ENCODE assay signal across 7 cellular contexts in the genomic region with DNA sequence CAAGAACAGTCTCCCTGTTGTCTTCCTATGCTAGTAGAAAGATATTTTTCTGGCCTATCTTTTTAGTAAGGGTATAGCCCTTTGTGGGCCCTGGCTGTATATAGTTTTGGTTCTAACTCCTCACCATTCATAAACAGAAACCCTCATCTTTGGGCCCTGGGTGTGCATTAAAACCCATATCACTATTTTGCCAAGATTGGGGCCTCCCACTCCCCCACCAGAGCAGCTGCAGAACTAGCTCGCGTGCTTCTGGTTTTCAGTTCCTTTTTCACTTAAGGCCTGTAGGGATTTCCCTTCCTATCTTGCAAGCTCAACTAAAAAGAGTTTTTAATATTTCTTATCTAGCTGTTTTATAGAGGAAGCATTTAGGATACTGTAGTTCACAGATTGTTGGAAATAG.
DNase-seq lines count a peak whose midpoint lies in the region; ATAC-seq lines count a peak whose summit lies in the region.

No MANE protein-coding gene starts in this region.

- H3K4me3 ChIP-seq in naive thymus-derived CD4-positive, alpha-beta T cell (ENCODE audit: low read length): no peak overlapping the region

- peaks cover 0 to 4% (median 0%) of the 10 kb centered on the region in 3 experiments for H3K36me3 ChIP-seq in naive thymus-derived CD4-positive, alpha-beta T cell (ENCODE audit: control insufficient read depth in 2 of 3, insufficient read depth in 3 of 3, low read length in 3 of 3)

- peaks cover 7 to 33% (median 16%) of the 10 kb centered on the region in 5 donors for H3K36me3 Mint-ChIP-seq in naive thymus-derived CD4-positive, alpha-beta T cell
- H3K36me3 Mint-ChIP-seq in activated CD8-positive, alpha-beta memory T cell treated with anti-CD3 and anti-CD28 coated beads, Interleukin-2, amount 10 ng/mL, durations not matched to agents 7 days and 5 days: peaks cover 18% of the 10 kb centered on the region

- H3K9me3 Mint-ChIP-seq in naive thymus-derived CD4-positive, alpha-beta T cell: no peaks in the 10 kb centered on the region
- no peaks in the 10 kb centered on the region for H3K9me3 Mint-ChIP-seq in activated CD8-positive, alpha-beta memory T cell treated with anti-CD3 and anti-CD28 coated beads, Interleukin-2, amount 10 ng/mL, durations not matched to agents 7 days and 5 days (ENCODE audit: low read depth)

- peak; percentile 95 for DNase-seq in MV-4-11 (lab: John Stamatoyannopoulos, UW)
- DNase-seq in naive thymus-derived CD4-positive, alpha-beta T cell: no peak
- no peak for DNase-seq in NCI-H2227 treated with DMSO at 0.1 percent for 48 hours (lab: John Stamatoyannopoulos, UW)
- DNase-seq in NCI-H146 treated with DMSO at 0.1 percent for 48 hours (lab: John Stamatoyannopoulos, UW; ENCODE audit: unreplicated experiment): no peak
- no peak for DNase-seq in activated CD8-positive, alpha-beta memory T cell treated with anti-CD3 and anti-CD28 coated beads, Interleukin-2, amount 10 ng/mL, durations not matched to agents 7 days and 5 days

- H3K27ac Mint-ChIP-seq in naive thymus-derived CD4-positive, alpha-beta T cell: no peak overlapping the region
- no peak overlapping the region for H3K27ac Mint-ChIP-seq in activated CD8-positive, alpha-beta memory T cell treated with anti-CD3 and anti-CD28 coated beads, Interleukin-2, amount 10 ng/mL, durations not matched to agents 7 days and 5 days

- CTCF ChIA-PET in naive thymus-derived CD4-positive, alpha-beta T cell (lab: Charles Lee): interaction anchor here (1.1 kb wide), 1 partner anchor 257 kb away, joined by 3 read pairs; no protein-coding TSS in a partner anchor
- CTCF ChIA-PET in activated CD8-positive, alpha-beta memory T cell treated with anti-CD3 and anti-CD28 coated beads, Interleukin-2, amount 10 ng/mL, durations not matched to agents 7 days and 5 days (lab: Charles Lee): interaction anchor here (1.5 kb wide), 2 partner anchors 9 to 256 kb away, joined by 3 to 4 read pairs; no protein-coding TSS in a partner anchor

- peaks cover 0 to 2% of the 10 kb centered on the region in 2 donors for H3K4me1 ChIP-seq in naive thymus-derived CD4-positive, alpha-beta T cell (ENCODE audit: control insufficient read depth in 2 of 2, insufficient read depth in 2 of 2, low read length in 2 of 2)

- peak; percentile 80 for ATAC-seq in GM19023 (IDR thresholded peaks at IDR 0.05; ENCODE audit: unreplicated experiment)
- peak; percentile 76 for ATAC-seq in HG02610 (IDR thresholded peaks at IDR 0.05; ENCODE audit: unreplicated experiment)
- peak; percentile 19 for ATAC-seq in naive thymus-derived CD4-positive, alpha-beta T cell
- no peak for ATAC-seq in activated CD8-positive, alpha-beta memory T cell treated with anti-CD3 and anti-CD28 coated beads, Interleukin-2, amount 10 ng/mL, durations not matched to agents 7 days and 5 days

- intact Hi-C loops in naive thymus-derived CD4-positive, alpha-beta T cell (cut with micrococcal nuclease): loop anchor here in 1 of 2 donors (10.0 kb wide), 1 partner anchor 106 kb away; the partner anchor contains the start of gene RGL1

- H3K27me3 ChIP-seq in naive thymus-derived CD4-positive, alpha-beta T cell (ENCODE audit: control insufficient read depth in 2 of 2, insufficient read depth in 2 of 2, low read length in 2 of 2): no peaks in the 10 kb centered on the region

- POLR2A ChIA-PET in naive thymus-derived CD4-positive, alpha-beta T cell (lab: Charles Lee): no interaction called here

- H3K9me3 ChIP-seq in naive thymus-derived CD4-positive, alpha-beta T cell (ENCODE audit: control insufficient read depth in 2 of 3, low read length in 3 of 3): no peaks in the 10 kb centered on the region

- H3K4me3 Mint-ChIP-seq in naive thymus-derived CD4-positive, alpha-beta T cell: no peak overlapping the region
- H3K4me3 Mint-ChIP-seq in activated CD8-positive, alpha-beta memory T cell treated with anti-CD3 and anti-CD28 coated beads, Interleukin-2, amount 10 ng/mL, durations not matched to agents 7 days and 5 days: no peak overlapping the region

- H3K27ac ChIP-seq in naive thymus-derived CD4-positive, alpha-beta T cell (ENCODE audit: low read depth, low read length): no peak overlapping the region

- H3K27me3 Mint-ChIP-seq in naive thymus-derived CD4-positive, alpha-beta T cell: no peaks in the 10 kb centered on the region
- H3K27me3 Mint-ChIP-seq in activated CD8-positive, alpha-beta memory T cell treated with anti-CD3 and anti-CD28 coated beads, Interleukin-2, amount 10 ng/mL, durations not matched to agents 7 days and 5 days: peaks cover 3% of the 10 kb centered on the region

- H3K4me1 Mint-ChIP-seq in naive thymus-derived CD4-positive, alpha-beta T cell: peaks cover 6 to 14% (median 9%) of the 10 kb centered on the region in 7 donors
- H3K4me1 Mint-ChIP-seq in activated CD8-positive, alpha-beta memory T cell treated with anti-CD3 and anti-CD28 coated beads, Interleukin-2, amount 10 ng/mL, durations not matched to agents 7 days and 5 days: peaks cover 31% of the 10 kb centered on the region
